ENCODE assay signal across 24 cellular contexts in genomic region chr9:114701971-114702370, GRCh38. TPM values are rescaled to one million over a fixed set of nuclear protein-coding genes. Genes with fewer than 3 reads are reported as not detected.
"Had no signal": no experiment of that assay in that cellular context is flagged by ENCODE, and none has a peak within 500 bp of the region (broad histone marks: within the 10 kb centered on the region; RNA-seq: fewer than 3 reads in every experiment).

No MANE protein-coding gene starts in this region.

- H3K36me3 ChIP-seq: breast epithelium, esophagus muscularis mucosa, heart right ventricle, left ventricle myocardium inferior, neural progenitor cell, prostate gland, right atrium auricular region, stomach had no signal

- H3K27me3 ChIP-seq: breast epithelium, esophagus muscularis mucosa, right atrium auricular region, stomach had no signal

- H3K27ac Mint-ChIP-seq: immature natural killer cell, neural progenitor cell had no signal

- H3K4me1 ChIP-seq: breast epithelium, esophagus muscularis mucosa, left ventricle myocardium inferior, neural progenitor cell, prostate gland, right atrium auricular region, stomach had no signal

- ATAC-seq: heart right ventricle had no signal

- H3K4me3 Mint-ChIP-seq: immature natural killer cell, neural progenitor cell had no signal

- H3K36me3 Mint-ChIP-seq: immature natural killer cell, neural progenitor cell had no signal

- H3K9me3 Mint-ChIP-seq: immature natural killer cell had no signal

- H3K4me3 ChIP-seq: breast epithelium, esophagus muscularis mucosa, heart right ventricle, left ventricle myocardium inferior, neural progenitor cell, prostate gland, right atrium auricular region, skin epidermis, stomach had no signal

- H3K9me3 ChIP-seq: breast epithelium, esophagus muscularis mucosa, left ventricle myocardium inferior, prostate gland, SK-N-SH, stomach had no signal

- DNase-seq: activated CD4-positive, alpha-beta T cell treated with anti-CD3 and anti-CD28 coated beads, Interleukin-2, amount 50 U/mL, for 4 hours; activated gamma-delta T cell; activated T-cell treated with anti-CD3 and anti-CD28 coated beads, Interleukin-2, amount 50 U/mL, for 1 hour; cerebellar nuclear complex; effector CD4-positive, alpha-beta T cell; heart right ventricle; immature natural killer cell; kidney glomerular epithelial cell; left ventricle myocardium inferior; mammary epithelial cell; SK-N-SH; stomach; T1000; trophoblast cell had no signal

- H3K4me1 Mint-ChIP-seq: neural progenitor cell had no signal

RNA-seq across cellular contexts. Expression of gene TEX48, which starts 20.0 kb away (rescaled TPM):
- total RNA-seq: astrocyte, breast epithelium, endothelial cell of umbilical vein, esophagus muscularis mucosa, heart right ventricle, left ventricle myocardium inferior, mammary epithelial cell, osteoblast, prostate gland, right atrium auricular region, stomach, temporal lobe had no signal

RNA-seq across cellular contexts. Expression of gene TEX53, which starts 44.4 kb away (rescaled TPM):
- total RNA-seq: astrocyte, breast epithelium, endothelial cell of umbilical vein, esophagus muscularis mucosa, heart right ventricle, left ventricle myocardium inferior, mammary epithelial cell, osteoblast, prostate gland, right atrium auricular region, stomach, temporal lobe had no signal
